Comparison of ENCODE assay signal across 24 cellular contexts in genomic region chr20:63267681-63268080, GRCh38. TPM values are rescaled to one million over a fixed set of nuclear protein-coding genes. Genes with fewer than 3 reads are reported as not detected.
A peak's percentile ranks its signal among the peaks of the same experiment; 100 is the strongest.
DNase-seq lines count a peak whose midpoint lies in the region; ATAC-seq and TF ChIP-seq lines count a peak whose summit lies in the region.
"Had no signal": no experiment of that assay in that cellular context is flagged by ENCODE, and none has a peak within 500 bp of the region (broad histone marks: within the 10 kb centered on the region; RNA-seq: fewer than 3 reads in every experiment).

No MANE protein-coding gene starts in this region.

- no peak for TF ChIP-seq EP300 in ovary (IDR thresholded peaks at IDR 0.05)

- TF ChIP-seq POLR2A in ovary (IDR thresholded peaks at IDR 0.05): no peak

- no peaks in the 10 kb centered on the region for H3K36me3 Mint-ChIP-seq in neural crest cell (ENCODE audit: low read depth)
- H3K36me3 Mint-ChIP-seq in osteocyte (ENCODE audit: unreplicated experiment): no peaks in the 10 kb centered on the region
- H3K36me3 Mint-ChIP-seq: CD4-positive, CD25-positive, alpha-beta regulatory T cell had no signal

- H3K36me3 ChIP-seq in SJCRH30 (no peaks in the 10 kb centered on the region), ovary (no peaks in the 10 kb centered on the region)

- no peak for ATAC-seq in HG03432 (IDR thresholded peaks at IDR 0.05; ENCODE audit: unreplicated experiment)

- no peak overlapping the region for H3K27ac ChIP-seq in SJCRH30
- no peak overlapping the region for H3K27ac ChIP-seq in ovary
- H3K27ac ChIP-seq: GM23248, SJSA1 had no signal

- 60 to 72% (median 64%) methylated on average over 9 of the region's 9 CpGs for WGBS in ovary, 3 donors

- TF ChIP-seq CTCF in neural crest cell (conservative IDR thresholded peaks at IDR 0.05) (no peak), ovary (IDR thresholded peaks at IDR 0.05) (no peak), osteocyte (IDR thresholded peaks at IDR 0.05) (no peak)

- H3K9me3 ChIP-seq in SJCRH30 (replicated peaks): no peaks in the 10 kb centered on the region
- no peaks in the 10 kb centered on the region for H3K9me3 ChIP-seq in ovary
- H3K9me3 ChIP-seq: SJSA1 had no signal

- H3K4me1 Mint-ChIP-seq in neural crest cell (peaks cover 32% of the 10 kb centered on the region), osteocyte (ENCODE audit: unreplicated experiment) (peaks cover 6% of the 10 kb centered on the region)

- H3K27ac Mint-ChIP-seq in neural crest cell (ENCODE audit: unreplicated experiment): no peak overlapping the region
- no peak overlapping the region for H3K27ac Mint-ChIP-seq in osteocyte (ENCODE audit: unreplicated experiment)

- peak; percentile 39 for DNase-seq in AG20443 (ENCODE audit: low spot score)
- DNase-seq in SJCRH30: peak; percentile 77 to 82
- DNase-seq in kidney tubule cell (ENCODE audit: low spot score): peak; percentile 48
- no peak for DNase-seq in neural crest cell (ENCODE audit: low read depth, low spot score)
- no peak for DNase-seq in ovary
- no peak for DNase-seq in osteocyte (ENCODE audit: extremely low spot score, unreplicated experiment)
- no peak for DNase-seq in cerebellar cortex (ENCODE audit: low spot score)
- DNase-seq: 8988T; CD4-positive, CD25-positive, alpha-beta regulatory T cell; COR-L47; DMS 273 treated with DMSO at 0.1 percent for 48 hours; DMS79 treated with DMSO at 0.1 percent for 48 hours; H9; Karpas-422; MV-4-11; NCI-H1694; NCI-H2081; NCI-H526; OCI-M1 had no signal

- H3K4me1 ChIP-seq in SJCRH30 (peaks cover 66% of the 10 kb centered on the region), ovary (ENCODE audit: insufficient read depth) (peaks cover 2% of the 10 kb centered on the region)
- H3K4me1 ChIP-seq: SJSA1 had no signal

- peak overlapping the region; percentile 45 for H3K4me3 Mint-ChIP-seq in neural crest cell
- H3K4me3 Mint-ChIP-seq in osteocyte (ENCODE audit: unreplicated experiment): no peak overlapping the region
- H3K4me3 Mint-ChIP-seq: H9 had no signal

- H3K27me3 Mint-ChIP-seq in neural crest cell (ENCODE audit: low read depth) (no peaks in the 10 kb centered on the region), osteocyte (ENCODE audit: unreplicated experiment) (peaks cover 13% of the 10 kb centered on the region)
- H3K27me3 Mint-ChIP-seq: CD4-positive, CD25-positive, alpha-beta regulatory T cell had no signal

- H3K4me3 ChIP-seq in SJCRH30 (no peak overlapping the region), ovary (no peak overlapping the region)
- H3K4me3 ChIP-seq: GM23248, SJSA1 had no signal

- H3K27me3 ChIP-seq in SJCRH30 (peaks cover 17% of the 10 kb centered on the region), ovary (no peaks in the 10 kb centered on the region)

- no peaks in the 10 kb centered on the region for H3K9me3 Mint-ChIP-seq in neural crest cell
- no peaks in the 10 kb centered on the region for H3K9me3 Mint-ChIP-seq in osteocyte (ENCODE audit: unreplicated experiment)
- H3K9me3 Mint-ChIP-seq: H9 had no signal

- intact Hi-C loops in ovary (cut with DNase I): no loop called here

RNA-seq across cellular contexts. Expression of gene ARFGAP1, which starts 4.9 kb away (rescaled TPM):
- 72.5 and 96.8 TPM in 2 replicates for total RNA-seq in SJCRH30 (2014; rRNA removed; shearing (Covaris generic))
- 128 and 132 TPM in 2 replicates for total RNA-seq in neural crest cell
- 10 to 100 TPM; 40.2 to 80.2 (median 74.8) TPM for total RNA-seq in ovary
- polyA plus RNA-seq in ovary: 10 to 100 TPM; 18.9 to 59.5 TPM
- 116 and 119 TPM in 2 replicates for total RNA-seq in osteocyte

RNA-seq across cellular contexts. Expression of gene NKAIN4, which starts 13.4 kb away (rescaled TPM):
- total RNA-seq in SJCRH30 (2014; rRNA removed; shearing (Covaris generic)): 15.5 and 16.4 TPM in 2 replicates
- total RNA-seq in neural crest cell (42.4 and 44.0 TPM in 2 replicates), ovary (under 1 TPM in 2 of 7 donors, not detected in 5; 0.18 to 0.24 TPM), osteocyte (0.62 TPM in 1 of 2 replicates, not detected in the other)
- polyA plus RNA-seq in ovary: not detected
- total RNA-seq: CD4-positive, CD25-positive, alpha-beta regulatory T cell; GM23248; M059J; SJSA1 had no signal
- polyA plus RNA-seq: AG04450; CD4-positive, CD25-positive, alpha-beta regulatory T cell; GM23248 had no signal

RNA-seq across cellular contexts. Expression of gene COL20A1, which starts 25.3 kb away (rescaled TPM):
- 0.18 TPM in 1 of 2 replicates, not detected in the other for total RNA-seq in SJCRH30 (2014; rRNA removed; shearing (Covaris generic))
- total RNA-seq in neural crest cell: 8.9 and 10.2 TPM in 2 replicates
- total RNA-seq in ovary: under 1 TPM in 3 of 7 donors, not detected in 4; 0.17 to 0.54 (median 0.33) TPM
- polyA plus RNA-seq in ovary: under 1 TPM in 1 of 2 donors, not detected in 1; 0.10 TPM
- total RNA-seq in osteocyte: not detected in 2 replicates
- total RNA-seq: GM23248, M059J, SJSA1 had no signal
- polyA plus RNA-seq: AG04450; CD4-positive, CD25-positive, alpha-beta regulatory T cell; GM23248 had no signal

RNA-seq across cellular contexts. Expression of gene BIRC7, which starts 32.0 kb away (rescaled TPM):
- 0.10 TPM in 1 of 2 replicates, not detected in the other for total RNA-seq in SJCRH30 (2014; rRNA removed; shearing (Covaris generic))
- total RNA-seq in neural crest cell: 6.1 and 6.9 TPM in 2 replicates
- total RNA-seq in ovary: 1 to 10 TPM in 1 of 7 donors, under 1 TPM in 1, not detected in 5; 0.60 to 1.1 TPM
- polyA plus RNA-seq in ovary: not detected
- not detected in 2 replicates for total RNA-seq in osteocyte
- total RNA-seq: CD4-positive, CD25-positive, alpha-beta regulatory T cell; GM23248; H9; M059J; SJSA1 had no signal
- polyA plus RNA-seq: AG04450; CD4-positive, CD25-positive, alpha-beta regulatory T cell; GM23248 had no signal

RNA-seq across cellular contexts. Expression of gene YTHDF1, which starts 51.8 kb away (rescaled TPM):
- 83.2 and 84.4 TPM in 2 replicates for total RNA-seq in SJCRH30 (2014; rRNA removed; shearing (Covaris generic))
- total RNA-seq in neural crest cell (59.0 and 59.4 TPM in 2 replicates), ovary (10 to 100 TPM; 17.6 to 39.4 (median 35.0) TPM), osteocyte (44.9 and 46.8 TPM in 2 replicates)
- polyA plus RNA-seq in ovary: 10 to 100 TPM; 17.0 to 30.5 TPM

Comparison
In these comparisons a context has a peak if more than half of its experiments do, and no peak if none do; other contexts are left out.
1. DNase-seq: peak in AG20443 (single experiment), SJCRH30 (2 of 2) and kidney tubule cell (single experiment); none in neural crest cell (single experiment), ovary (0 of 5), osteocyte (single experiment) and cerebellar cortex (single experiment).
2. RNA of gene NKAIN4, which starts 13.4 kb away (total RNA-seq): 42.4 to 44.0 TPM in neural crest cell and 15.5 to 16.4 TPM in SJCRH30; 0.62 TPM in osteocyte and 0.18 to 0.24 TPM in ovary; every median in the first group is over 10 times any median in the second.